1 cellular context compared by ENCODE assay signal in genomic region chr3:51941447-51941797, GRCh38.
TF ChIP-seq lines count a peak whose summit lies in the region.

No MANE protein-coding gene starts in this region.

TF ChIP-seq in endothelial cell of umbilical vein, 7 proteins besides CTCF, POLR2A, EP300 and RAD21:
- TF ChIP-seq GATA2 (IDR thresholded peaks at IDR 0.05; ENCODE audit: insufficient read depth, insufficient read length, low read depth, low read length), result no peak
- TF ChIP-seq EZH2 (IDR thresholded peaks at IDR 0.05; ENCODE audit: borderline replicate concordance, low read depth, low read length, severe bottlenecking), result no peak
- no peak for TF ChIP-seq JUN (IDR thresholded peaks at IDR 0.05; ENCODE audit: borderline replicate concordance, insufficient read depth, insufficient read length, low read depth)
- TF ChIP-seq FOS (IDR thresholded peaks at IDR 0.05; ENCODE audit: borderline replicate concordance, insufficient read depth, low read length), result no peak
- TF ChIP-seq MYC (IDR thresholded peaks at IDR 0.05; ENCODE audit: low read depth, low read length), result no peak
